In the genomic region with DNA sequence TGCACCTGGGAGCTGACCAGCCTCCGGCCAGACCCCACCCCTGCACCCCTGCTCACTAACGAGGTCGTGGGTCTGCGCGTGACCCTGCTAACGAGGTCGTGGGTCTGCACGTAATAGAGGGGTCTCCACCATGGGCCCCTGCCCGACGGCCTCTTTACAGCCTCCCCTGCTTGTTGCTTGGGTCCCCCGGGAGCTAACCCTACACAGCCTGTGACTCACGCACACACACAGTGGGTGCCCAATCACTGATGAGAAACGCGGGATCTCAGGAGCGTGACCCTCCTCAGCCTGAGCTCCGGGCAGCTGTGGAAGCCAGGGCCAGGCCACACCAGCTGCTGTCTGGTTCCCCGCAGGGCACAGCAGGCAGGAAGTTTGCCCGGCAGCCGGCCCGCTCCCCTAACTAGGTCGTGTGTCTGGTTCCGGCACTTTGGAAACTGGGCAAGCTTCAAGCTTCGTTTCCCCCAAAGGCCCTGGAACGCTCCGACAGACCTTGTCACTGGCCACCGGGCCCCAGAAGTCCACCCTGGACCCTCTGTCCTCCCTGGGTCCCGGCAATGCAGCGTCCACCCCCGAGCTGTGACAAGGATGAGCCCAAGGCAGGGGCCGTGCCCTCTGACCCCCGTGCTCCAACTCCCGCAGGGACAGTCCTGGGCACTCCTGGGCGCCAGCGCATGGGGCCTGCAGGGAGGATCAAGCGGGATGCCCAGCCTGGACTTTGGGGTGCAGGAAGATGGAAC, we compare ENCODE assay signal across 8 cellular contexts. TPM values are rescaled to one million over a fixed set of nuclear protein-coding genes. Genes with fewer than 3 reads are reported as not detected.
DNase-seq lines count a peak whose midpoint lies in the region; ATAC-seq and TF ChIP-seq lines count a peak whose summit lies in the region.

No MANE protein-coding gene starts in this region.

- DNase-seq in left cardiac atrium (peak; percentile 24), cardiac septum (ENCODE audit: low spot score) (no peak), RWPE1 (ENCODE audit: low spot score) (peak; percentile 95), foreskin keratinocyte (peak in 1 of 2 donors; percentile 44), vagina (ENCODE audit: extremely low spot score in 2 of 2) (no peak), immature natural killer cell (no peak)
- DNase-seq in activated CD4-positive, alpha-beta T cell treated with anti-CD3 and anti-CD28 coated beads, Interleukin-2, amount 50 U/mL, for 1 hour: no peak

- peaks cover 0 to 4% of the 10 kb centered on the region in 2 donors for H3K4me1 Mint-ChIP-seq in immature natural killer cell

- TF ChIP-seq POLR2A in vagina (IDR thresholded peaks at IDR 0.05): no peak

- H3K27me3 Mint-ChIP-seq in immature natural killer cell (ENCODE audit: low read depth in 3 of 3): peaks cover 2 to 7% (median 3%) of the 10 kb centered on the region in 3 donors

- no peaks in the 10 kb centered on the region for H3K9me3 ChIP-seq in vagina

- H3K9me3 Mint-ChIP-seq in immature natural killer cell: no peaks in the 10 kb centered on the region

- no peak overlapping the region for H3K4me3 Mint-ChIP-seq in immature natural killer cell

- no peak for ATAC-seq in left cardiac atrium
- peak; percentile 5 for ATAC-seq in foreskin keratinocyte
- ATAC-seq in GM21529 (IDR thresholded peaks at IDR 0.05; ENCODE audit: unreplicated experiment): no peak

- POLR2A ChIA-PET in RWPE1 (lab: Yijun Ruan, JAX; ENCODE audit: low non-redundant PET): interaction anchor here (0.6 to 3.8 kb wide), 8 partner anchors 15 to 326 kb away, joined by 3 to 53 read pairs (median 3); a partner anchor contains a TSS

- TF ChIP-seq CTCF in RWPE1 (conservative IDR thresholded peaks at IDR 0.05; ENCODE audit: low read depth) (no peak), foreskin keratinocyte (conservative IDR thresholded peaks at IDR 0.05) (no peak), vagina (IDR thresholded peaks at IDR 0.05) (no peak)

- H3K27ac ChIP-seq in RWPE1 (peak overlapping the region; percentile 96), foreskin keratinocyte (no peak overlapping the region), vagina (peak overlapping the region; percentile 65)

- H3K4me1 ChIP-seq in foreskin keratinocyte: peaks cover 3% of the 10 kb centered on the region
- peaks cover 47% of the 10 kb centered on the region for H3K4me1 ChIP-seq in vagina

- no peaks in the 10 kb centered on the region for H3K36me3 ChIP-seq in vagina

- intact Hi-C loops in left cardiac atrium (cut with DNase I): loop anchor here (5.0 to 10.0 kb wide), 4 partner anchors 76 to 441 kb away; a partner anchor contains a TSS
- intact Hi-C loops in cardiac septum (cut with DNase I): loop anchor here (2.0 to 10.0 kb wide), 4 partner anchors 76 to 586 kb away; a partner anchor contains a TSS
- intact Hi-C loops in vagina (cut with DNase I): loop anchor here (2.0 kb wide), 1 partner anchor 438 kb away; no protein-coding TSS in a partner anchor

- CTCF ChIA-PET in RWPE1 (lab: Yijun Ruan, JAX): interaction anchor here (0.6 to 4.1 kb wide), 8 partner anchors 14 to 270 kb away, joined by 3 to 18 read pairs (median 10); a partner anchor contains a TSS

- H3K27ac Mint-ChIP-seq in immature natural killer cell: no peak overlapping the region

- peak overlapping the region; percentile 28 to 42 for H3K4me3 ChIP-seq in vagina

- H3K27me3 ChIP-seq in foreskin keratinocyte (no peaks in the 10 kb centered on the region), vagina (no peaks in the 10 kb centered on the region)

- H3K36me3 Mint-ChIP-seq in immature natural killer cell: no peaks in the 10 kb centered on the region

RNA-seq across cellular contexts. Expression of a gene that starts 0.8 kb away (rescaled TPM):
- total RNA-seq in left cardiac atrium (under 1 TPM in 1 of 2 donors, not detected in 1; 0.29 TPM), cardiac septum (not detected), foreskin keratinocyte (15.7 and 21.8 TPM in 2 replicates), vagina (25.8 TPM)
- polyA plus RNA-seq in foreskin keratinocyte (15.2 and 22.0 TPM in 2 replicates), immature natural killer cell (under 1 TPM in 1 of 3 donors, not detected in 2; 0.37 TPM)

RNA-seq across cellular contexts. Expression of a gene that starts 11.1 kb away (rescaled TPM):
- total RNA-seq in left cardiac atrium (not detected), cardiac septum (not detected), foreskin keratinocyte (0.11 and 0.17 TPM in 2 replicates), vagina (not detected)
- polyA plus RNA-seq in foreskin keratinocyte (0.04 and 0.09 TPM in 2 replicates), immature natural killer cell (not detected)

RNA-seq across cellular contexts. Expression of a gene that starts 15.8 kb away (rescaled TPM):
- total RNA-seq in left cardiac atrium: 100 to 1,000 TPM; 215 to 241 TPM
- 438 TPM for total RNA-seq in cardiac septum
- total RNA-seq in foreskin keratinocyte: 181 and 190 TPM in 2 replicates
- polyA plus RNA-seq in foreskin keratinocyte: 575 and 701 TPM in 2 replicates
- total RNA-seq in vagina: 198 TPM
- polyA plus RNA-seq in immature natural killer cell: 10 to 100 TPM; 14.9 to 84.3 (median 41.9) TPM

RNA-seq across cellular contexts. Expression of a gene that starts 17.6 kb away (rescaled TPM):
- total RNA-seq in left cardiac atrium: under 1 TPM in 1 of 2 donors, not detected in 1; 0.08 TPM
- not detected for total RNA-seq in cardiac septum
- 0.53 and 0.78 TPM in 2 replicates for total RNA-seq in foreskin keratinocyte
- polyA plus RNA-seq in foreskin keratinocyte: 0.67 and 0.68 TPM in 2 replicates
- not detected for total RNA-seq in vagina
- not detected for polyA plus RNA-seq in immature natural killer cell

RNA-seq across cellular contexts. Expression of a gene that starts 37.5 kb away (rescaled TPM):
- total RNA-seq in left cardiac atrium (100 to 1,000 TPM; 656 to 679 TPM), cardiac septum (1,211 TPM), foreskin keratinocyte (0.04 TPM in 1 of 2 replicates, not detected in the other), vagina (9.8 TPM)
- polyA plus RNA-seq in foreskin keratinocyte (0.08 and 0.09 TPM in 2 replicates), immature natural killer cell (not detected)

Comparison
In these comparisons a context has a peak if more than half of its experiments do, and no peak if none do; other contexts are left out.
1. DNase-seq: peak in left cardiac atrium (single experiment) and RWPE1 (single experiment); none in cardiac septum (single experiment), vagina (0 of 2), immature natural killer cell (0 of 3) and activated CD4-positive, alpha-beta T cell treated with anti-CD3 and anti-CD28 coated beads, Interleukin-2, amount 50 U/mL, for 1 hour (single experiment).
2. RNA of a gene that starts 0.8 kb away (total RNA-seq): 25.8 TPM in vagina (single experiment) and 15.7 to 21.8 TPM in foreskin keratinocyte; 0.29 TPM in left cardiac atrium and not detected in cardiac septum (single experiment); every median in the first group is over 10 times any median in the second.